In genomic region chr13:47474326-47474725, GRCh38 we compare ENCODE assay signal across 27 cellular contexts.
A peak's percentile ranks its signal among the peaks of the same experiment; 100 is the strongest.
DNase-seq lines count a peak whose midpoint lies in the region; ATAC-seq, FAIRE-seq and TF ChIP-seq lines count a peak whose summit lies in the region.
"Had no signal": no experiment of that assay in that cellular context is flagged by ENCODE, and none has a peak within 500 bp of the region (broad histone marks: within the 10 kb centered on the region; RNA-seq: fewer than 3 reads in every experiment).

No MANE protein-coding gene starts in this region.

- no peaks in the 10 kb centered on the region for H3K36me3 Mint-ChIP-seq in activated T-cell treated with anti-CD3 and anti-CD28 coated beads, Interleukin-2, amount 50 U/mL, for 4 hours (ENCODE audit: insufficient read depth)
- H3K36me3 Mint-ChIP-seq in chondrocyte (ENCODE audit: low read depth): no peaks in the 10 kb centered on the region
- no peaks in the 10 kb centered on the region for H3K36me3 Mint-ChIP-seq in activated T-cell treated with anti-CD3 and anti-CD28 coated beads, Interleukin-2, amount 50 U/mL, for 72 hours (ENCODE audit: insufficient read depth in 2 of 2)
- H3K36me3 Mint-ChIP-seq: CD14-positive monocyte; CD8-positive, alpha-beta memory T cell had no signal

- no peak for FAIRE-seq in HepG2 (lab: Jason Lieb, UNC)
- FAIRE-seq: A204.1, D721Med, GM12878, GM19239 had no signal

- TF ChIP-seq CTCF in liver (IDR thresholded peaks at IDR 0.05; ENCODE audit: low read depth, low read length, missing input control) (no peak), HepG2 (CRISPR knock-in tag; IDR thresholded peaks at IDR 0.05) (no peak), fibroblast of lung (conservative IDR thresholded peaks at IDR 0.05 in 1 of 2, IDR thresholded peaks at IDR 0.05 in 1 of 2; ENCODE audit: low read depth in 1 of 2, low read length in 2 of 2) (no peak), right lobe of liver (IDR thresholded peaks at IDR 0.05) (no peak), chondrocyte (IDR thresholded peaks at IDR 0.05) (no peak)

- H3K9me3 Mint-ChIP-seq in activated T-cell treated with anti-CD3 and anti-CD28 coated beads, Interleukin-2, amount 50 U/mL, for 4 hours: peaks cover 13% of the 10 kb centered on the region
- H3K9me3 Mint-ChIP-seq in chondrocyte (ENCODE audit: low read depth): peaks cover 4% of the 10 kb centered on the region
- H3K9me3 Mint-ChIP-seq in activated T-cell treated with anti-CD3 and anti-CD28 coated beads, Interleukin-2, amount 50 U/mL, for 72 hours: peaks cover 0 to 2% of the 10 kb centered on the region in 2 donors
- H3K9me3 Mint-ChIP-seq: CD4-positive, alpha-beta T cell; H9 had no signal

- H3K27me3 ChIP-seq in liver (ENCODE audit: control insufficient read depth in 4 of 4, insufficient read depth in 4 of 4, low read length in 3 of 4) (no peaks in the 10 kb centered on the region), HepG2 (ENCODE audit: control insufficient read depth in 1 of 2, insufficient read depth in 2 of 2, low read length in 2 of 2) (no peaks in the 10 kb centered on the region), fibroblast of lung (ENCODE audit: control insufficient read depth, insufficient read depth, low read length) (no peaks in the 10 kb centered on the region), right lobe of liver (no peaks in the 10 kb centered on the region)
- H3K27me3 ChIP-seq: BE2C; BLaER1 treated with 17β-estradiol and CSF1 and Interleukin-3, amounts not matched to agents 10 nM and 100 nM had no signal

- POLR2A ChIA-PET in HepG2 (lab: Yijun Ruan, JAX): no interaction called here

- H3K36me3 ChIP-seq in liver (ENCODE audit: control insufficient read depth in 4 of 4, insufficient read depth in 3 of 4, low read depth in 1 of 4, low read length in 3 of 4) (no peaks in the 10 kb centered on the region), HepG2 (replicated peaks in 1 of 2; ENCODE audit: control insufficient read depth in 1 of 2, insufficient read depth in 2 of 2, low read length in 2 of 2) (no peaks in the 10 kb centered on the region), fibroblast of lung (ENCODE audit: control insufficient read depth, insufficient read depth, low read length) (no peaks in the 10 kb centered on the region), right lobe of liver (no peaks in the 10 kb centered on the region)
- H3K36me3 ChIP-seq: BE2C; BLaER1 treated with 17β-estradiol and CSF1 and Interleukin-3, amounts not matched to agents 10 nM and 100 nM had no signal

- H3K4me3 Mint-ChIP-seq in activated T-cell treated with anti-CD3 and anti-CD28 coated beads, Interleukin-2, amount 50 U/mL, for 4 hours: no peak overlapping the region
- no peak overlapping the region for H3K4me3 Mint-ChIP-seq in chondrocyte (ENCODE audit: unreplicated experiment)
- H3K4me3 Mint-ChIP-seq in activated T-cell treated with anti-CD3 and anti-CD28 coated beads, Interleukin-2, amount 50 U/mL, for 72 hours: no peak overlapping the region
- H3K4me3 Mint-ChIP-seq: CD14-positive monocyte; CD4-positive, alpha-beta T cell; CD8-positive, alpha-beta memory T cell; H9 had no signal

- no peaks in the 10 kb centered on the region for H3K27me3 Mint-ChIP-seq in activated T-cell treated with anti-CD3 and anti-CD28 coated beads, Interleukin-2, amount 50 U/mL, for 4 hours (ENCODE audit: low read depth)
- no peaks in the 10 kb centered on the region for H3K27me3 Mint-ChIP-seq in chondrocyte (ENCODE audit: low read depth)
- no peaks in the 10 kb centered on the region for H3K27me3 Mint-ChIP-seq in activated T-cell treated with anti-CD3 and anti-CD28 coated beads, Interleukin-2, amount 50 U/mL, for 72 hours (ENCODE audit: low read depth)
- H3K27me3 Mint-ChIP-seq: CD4-positive, alpha-beta T cell; CD8-positive, alpha-beta memory T cell had no signal

- no peak overlapping the region for H3K4me2 ChIP-seq in HepG2 (ENCODE audit: low read depth, low read length)
- no peak overlapping the region for H3K4me2 ChIP-seq in fibroblast of lung (ENCODE audit: extremely low read depth, insufficient read depth, low read length)
- H3K4me2 ChIP-seq: BLaER1 treated with 17β-estradiol and CSF1 and Interleukin-3, amounts not matched to agents 10 nM and 100 nM had no signal

- H3K79me2 ChIP-seq in HepG2 (ENCODE audit: insufficient read depth, low read length) (no peaks in the 10 kb centered on the region), fibroblast of lung (ENCODE audit: control insufficient read depth, insufficient read depth, low read length) (no peaks in the 10 kb centered on the region)

- no peak for TF ChIP-seq EP300 in HepG2 (IDR thresholded peaks at IDR 0.05; ENCODE audit: low read depth in 2 of 2, low read length in 2 of 2)
- TF ChIP-seq EP300 in HepG2 (CRISPR knock-in tag; IDR thresholded peaks at IDR 0.05; ENCODE audit: borderline replicate concordance): no peak

- H3K9ac ChIP-seq in liver (ENCODE audit: low read depth in 1 of 2, low read length in 2 of 2) (peak overlapping the region in 1 of 2 donors; percentile 61), HepG2 (ENCODE audit: insufficient read depth, low read depth, low read length) (no peak overlapping the region), fibroblast of lung (ENCODE audit: insufficient read depth, low read length) (no peak overlapping the region)
- H3K9ac ChIP-seq: BLaER1 treated with 17β-estradiol and CSF1 and Interleukin-3, amounts not matched to agents 10 nM and 100 nM; GM23248 had no signal

- H3K4me3 ChIP-seq in liver (ENCODE audit: low read depth in 1 of 3, low read length in 3 of 3) (peak overlapping the region in 2 of 3 donors; percentile 30 to 48), HepG2 (replicated peaks in 1 of 3; ENCODE audit: insufficient read depth in 1 of 3, low read depth in 2 of 3, low read length in 3 of 3) (no peak overlapping the region), fibroblast of lung (replicated peaks in 1 of 4; ENCODE audit: control extremely low read depth in 1 of 4, insufficient read depth in 1 of 4, low read depth in 3 of 4, low read length in 4 of 4) (no peak overlapping the region), right lobe of liver (no peak overlapping the region)
- H3K4me3 ChIP-seq: BLaER1 treated with 17β-estradiol and CSF1 and Interleukin-3, amounts not matched to agents 10 nM and 100 nM; GM12878; GM23248 had no signal

- TF ChIP-seq RAD21 in liver (IDR thresholded peaks at IDR 0.05) (no peak), HepG2 (CRISPR knock-in tag; IDR thresholded peaks at IDR 0.05) (no peak)

- intact Hi-C loops in HepG2 (cut with micrococcal nuclease; ENCODE audit: unreplicated experiment): no loop called here
- intact Hi-C loops in right lobe of liver (cut with DNase I): no loop called here

- H3K4me1 Mint-ChIP-seq in activated T-cell treated with anti-CD3 and anti-CD28 coated beads, Interleukin-2, amount 50 U/mL, for 4 hours (ENCODE audit: low read depth): no peaks in the 10 kb centered on the region
- H3K4me1 Mint-ChIP-seq in chondrocyte (ENCODE audit: low read depth): no peaks in the 10 kb centered on the region
- H3K4me1 Mint-ChIP-seq in activated T-cell treated with anti-CD3 and anti-CD28 coated beads, Interleukin-2, amount 50 U/mL, for 72 hours (ENCODE audit: low read depth): no peaks in the 10 kb centered on the region
- H3K4me1 Mint-ChIP-seq: CD8-positive, alpha-beta memory T cell had no signal

- DNase-seq in HepG2 (ENCODE audit: low spot score) (no peak), fibroblast of lung (ENCODE audit: low read depth in 2 of 2) (no peak), right lobe of liver (no peak), chondrocyte (ENCODE audit: low spot score) (no peak)
- DNase-seq in activated T-cell treated with anti-CD3 and anti-CD28 coated beads, Interleukin-2, amount 50 U/mL, for 4 hours: no peak
- DNase-seq in activated T-cell treated with anti-CD3 and anti-CD28 coated beads, Interleukin-2, amount 50 U/mL, for 72 hours: no peak
- DNase-seq: ACHN; AML-193; BE2C; CD4-positive, alpha-beta T cell; CD8-positive, alpha-beta memory T cell; DMS 273 treated with DMSO at 0.1 percent for 48 hours; DMS79; EL; GDM1; GM23248; H9 had no signal

- in situ Hi-C loops in HepG2 (cut with HindIII; ENCODE audit: extremely low pct_ligation_motif_present, low pct_unique_long_range_greater_than_20kb): no loop called here

- ATAC-seq in HepG2: no peak
- peak in 1 of 4 donors; percentile 4 for ATAC-seq in right lobe of liver
- ATAC-seq in activated T-cell treated with anti-CD3 and anti-CD28 coated beads, Interleukin-2, amount 50 U/mL, for 4 hours: no peak
- no peak for ATAC-seq in HG02938 (IDR thresholded peaks at IDR 0.05; ENCODE audit: unreplicated experiment)
- no peak for ATAC-seq in activated T-cell treated with anti-CD3 and anti-CD28 coated beads, Interleukin-2, amount 50 U/mL, for 72 hours (replicated peaks in 1 of 2)
- ATAC-seq: GM12878, HCT116 had no signal

- 40% methylated on average over 2 of the region's 2 CpGs for WGBS in liver
- 6% methylated on average over 2 of the region's 2 CpGs for WGBS in HepG2 (ENCODE audit: low lambda C conversion rate)
- 31% methylated on average over 2 of the region's 2 CpGs for WGBS in right lobe of liver (ENCODE audit: insufficient coverage, low coverage, low lambda C conversion rate, missing lambda C conversion rate)

- H2AFZ ChIP-seq in HepG2 (ENCODE audit: low read length) (no peak overlapping the region), fibroblast of lung (ENCODE audit: low read length) (peak overlapping the region; percentile 22)
- H2AFZ ChIP-seq: GM23248 had no signal

- CTCF ChIA-PET in HepG2 (lab: Yijun Ruan, JAX; ENCODE audit: low intra/inter-chr PET ratio, low total read pairs): no interaction called here

- H3K27ac Mint-ChIP-seq in chondrocyte (ENCODE audit: unreplicated experiment): no peak overlapping the region
- H3K27ac Mint-ChIP-seq in activated T-cell treated with anti-CD3 and anti-CD28 coated beads, Interleukin-2, amount 50 U/mL, for 72 hours: no peak overlapping the region
- H3K27ac Mint-ChIP-seq: CD14-positive monocyte; CD4-positive, alpha-beta T cell; CD8-positive, alpha-beta memory T cell had no signal

- no TSS peak for BruUV-seq in HepG2 (replicated peaks; lab: Mats Ljungman, UMichigan)

- H3K4me1 ChIP-seq in liver (ENCODE audit: control insufficient read depth in 4 of 4, insufficient read depth in 4 of 4, low read length in 3 of 4) (peaks cover 0 to 19% (median 9%) of the 10 kb centered on the region in 4 donors), HepG2 (ENCODE audit: insufficient read depth, low read length) (no peaks in the 10 kb centered on the region), fibroblast of lung (ENCODE audit: control insufficient read depth, extremely low read depth, insufficient read depth, low read length) (peaks cover 3% of the 10 kb centered on the region), right lobe of liver (peaks cover 0 to 12% (median 0%) of the 10 kb centered on the region in 4 donors)
- H3K4me1 ChIP-seq: BE2C had no signal

- no peaks in the 10 kb centered on the region for H4K20me1 ChIP-seq in HepG2 (ENCODE audit: insufficient read depth, low read length)
- H4K20me1 ChIP-seq in fibroblast of lung (ENCODE audit: control insufficient read depth, extremely low read depth, insufficient read depth, low read length): no peaks in the 10 kb centered on the region
- H4K20me1 ChIP-seq: BLaER1 treated with 17β-estradiol and CSF1 and Interleukin-3, amounts not matched to agents 10 nM and 100 nM had no signal

- TF ChIP-seq POLR2A in HepG2 (IDR thresholded peaks at IDR 0.05; ENCODE audit: insufficient read depth in 1 of 2, low read depth in 2 of 2, low read length in 2 of 2): no peak
- no peak for TF ChIP-seq POLR2A in right lobe of liver (IDR thresholded peaks at IDR 0.05)

- peak overlapping the region; percentile 72 to 81 for H3K27ac ChIP-seq in liver (ENCODE audit: low read depth in 1 of 2, low read length in 2 of 2)
- H3K27ac ChIP-seq in HepG2 (ENCODE audit: extremely low read length, insufficient read depth, low read length): no peak overlapping the region
- no peak overlapping the region for H3K27ac ChIP-seq in fibroblast of lung (ENCODE audit: insufficient read depth, low read length)
- H3K27ac ChIP-seq in right lobe of liver: peak overlapping the region in 2 of 3 donors; percentile 42 to 63
- H3K27ac ChIP-seq: 22Rv1; BLaER1 treated with 17β-estradiol and CSF1 and Interleukin-3, amounts not matched to agents 10 nM and 100 nM; GM23248 had no signal

- no peaks in the 10 kb centered on the region for H3K9me3 ChIP-seq in liver (ENCODE audit: control insufficient read depth in 4 of 4, low read length in 3 of 4)
- no peaks in the 10 kb centered on the region for H3K9me3 ChIP-seq in HepG2 (ENCODE audit: low read length)
- H3K9me3 ChIP-seq in fibroblast of lung (ENCODE audit: control insufficient read depth, insufficient read depth, low read depth, low read length): no peaks in the 10 kb centered on the region
- H3K9me3 ChIP-seq in right lobe of liver: no peaks in the 10 kb centered on the region
- H3K9me3 ChIP-seq: BE2C; BLaER1 treated with 17β-estradiol and CSF1 and Interleukin-3, amounts not matched to agents 10 nM and 100 nM had no signal

Comparison
In these comparisons a context has a peak if more than half of its experiments do, and no peak if none do; other contexts are left out.
1. H3K27ac ChIP-seq: peak in liver (2 of 2) and right lobe of liver (2 of 3); none in HepG2 (single experiment) and fibroblast of lung (single experiment).
2. H3K4me3 ChIP-seq: peak in liver (2 of 3); none in HepG2 (0 of 3), fibroblast of lung (0 of 4) and right lobe of liver (0 of 3).